Comparison of ENCODE assay signal across 20 cellular contexts in the genomic region with DNA sequence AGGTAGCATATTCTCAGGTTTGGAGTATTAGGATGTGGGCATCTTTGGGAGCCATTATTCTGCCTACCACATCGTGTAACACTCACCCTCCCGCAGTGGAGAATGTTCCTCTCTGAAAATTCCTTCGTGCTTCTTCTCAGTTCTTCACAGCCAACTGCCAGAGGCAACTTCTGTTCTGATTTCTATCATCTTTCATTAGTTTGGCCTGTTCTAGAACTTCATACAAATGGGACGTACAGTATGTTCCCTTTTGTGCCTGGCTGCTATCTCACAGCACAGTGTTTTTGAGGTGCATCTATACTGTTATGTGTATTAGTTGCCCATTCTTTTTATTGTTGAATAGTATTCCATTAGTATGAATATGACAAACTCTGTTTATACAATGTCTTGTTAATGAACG. TPM values are rescaled to one million over a fixed set of nuclear protein-coding genes. Genes with fewer than 3 reads are reported as not detected.
DNase-seq lines count a peak whose midpoint lies in the region; ATAC-seq and TF ChIP-seq lines count a peak whose summit lies in the region.
"Had no signal": no experiment of that assay in that cellular context is flagged by ENCODE, and none has a peak within 500 bp of the region (broad histone marks: within the 10 kb centered on the region; RNA-seq: fewer than 3 reads in every experiment).

No MANE protein-coding gene starts in this region.

- H3K9me3 ChIP-seq in breast epithelium (no peaks in the 10 kb centered on the region), mammary epithelial cell (replicated peaks; ENCODE audit: insufficient read depth, low read length) (no peaks in the 10 kb centered on the region), gastroesophageal sphincter (no peaks in the 10 kb centered on the region), stomach smooth muscle (ENCODE audit: control insufficient read depth in 2 of 2, low read length in 2 of 2) (no peaks in the 10 kb centered on the region)
- H3K9me3 ChIP-seq: BLaER1 treated with 17β-estradiol and CSF1 and Interleukin-3, amounts not matched to agents 10 nM and 100 nM had no signal

- H3K9ac ChIP-seq in mammary epithelial cell (ENCODE audit: insufficient read depth, low read length) (no peak overlapping the region), stomach smooth muscle (ENCODE audit: low read length in 2 of 2) (no peak overlapping the region)
- H3K9ac ChIP-seq: BLaER1 treated with 17β-estradiol and CSF1 and Interleukin-3, amounts not matched to agents 10 nM and 100 nM; GM23248 had no signal

- in situ Hi-C loops in mammary epithelial cell (cut with MboI; ENCODE audit: low sequenced_read_pairs in 2 of 2): no loop called here

- no TSS peak for BruUV-seq in mammary epithelial cell (replicated peaks; lab: Mats Ljungman, UMichigan)

- DNase-seq in breast epithelium (ENCODE audit: low spot score in 2 of 2) (peak in 1 of 2 donors; percentile 48), mammary epithelial cell (no peak), NOMO-1 treated with dmso at 0.1 percent for 144 hours (lab: John Stamatoyannopoulos, UW; ENCODE audit: unreplicated experiment) (no peak), SHP77 treated with DMSO at 0.1 percent for 48 hours (lab: John Stamatoyannopoulos, UW) (no peak)
- no peak for DNase-seq in stimulated activated naive CD8-positive, alpha-beta T cell treated with anti-CD3 and anti-CD28 coated beads, Interleukin-15, Interleukin-2, amounts not matched to agents 100 U/mL and 50 U/mL, for 24 hours
- DNase-seq: 8988T; ACHN; Calu3; CD4-positive, alpha-beta T cell; DMS 273 treated with DMSO at 0.1 percent for 48 hours; GM23248; IMR-90 had no signal

- CTCF ChIA-PET in mammary epithelial cell (lab: Charles Lee; ENCODE audit: low non-redundant PET): no interaction called here

- dilution Hi-C loops in mammary epithelial cell (cut with HindIII; ENCODE audit: low sequenced_read_pairs): no loop called here

- H3K4me1 ChIP-seq in breast epithelium (no peaks in the 10 kb centered on the region), mammary epithelial cell (ENCODE audit: insufficient read depth, low read length) (no peaks in the 10 kb centered on the region), gastroesophageal sphincter (peaks cover 0 to 29% (median 4%) of the 10 kb centered on the region in 3 donors), stomach smooth muscle (ENCODE audit: control insufficient read depth, insufficient read depth, low read length) (no peaks in the 10 kb centered on the region)

- H3K27me3 ChIP-seq in breast epithelium: no peaks in the 10 kb centered on the region
- H3K27me3 ChIP-seq in mammary epithelial cell (ENCODE audit: insufficient read depth, low read length): no peaks in the 10 kb centered on the region
- no peaks in the 10 kb centered on the region for H3K27me3 ChIP-seq in gastroesophageal sphincter
- no peaks in the 10 kb centered on the region for H3K27me3 ChIP-seq in stomach smooth muscle (ENCODE audit: control insufficient read depth in 1 of 2, insufficient read depth in 2 of 2, low read length in 2 of 2)
- H3K27me3 ChIP-seq: BLaER1 treated with 17β-estradiol and CSF1 and Interleukin-3, amounts not matched to agents 10 nM and 100 nM had no signal

- H3K4me3 ChIP-seq in breast epithelium: no peak overlapping the region
- H3K4me3 ChIP-seq in mammary epithelial cell (replicated peaks in 1 of 3; ENCODE audit: insufficient read depth in 1 of 3, low read depth in 2 of 3, low read length in 3 of 3): no peak overlapping the region
- H3K4me3 ChIP-seq in gastroesophageal sphincter: no peak overlapping the region
- H3K4me3 ChIP-seq in stomach smooth muscle (ENCODE audit: low read length in 2 of 2): no peak overlapping the region
- H3K4me3 ChIP-seq: BLaER1 treated with 17β-estradiol and CSF1 and Interleukin-3, amounts not matched to agents 10 nM and 100 nM; GM12878; GM23248 had no signal

- 5% methylated on average over 5 of the region's 5 CpGs for WGBS in mammary epithelial cell (ENCODE audit: low coverage, missing lambda C conversion rate)
- 36 to 49% methylated on average over 3 to 5 of the region's 5 CpGs for WGBS in gastroesophageal sphincter (ENCODE audit: low coverage in 1 of 2), 2 donors

- H3K27ac ChIP-seq in breast epithelium: peak overlapping the region; percentile 9 to 50
- no peak overlapping the region for H3K27ac ChIP-seq in mammary epithelial cell (ENCODE audit: insufficient read depth, low read depth, low read length)
- peak overlapping the region; percentile 84 to 88 (median 85) for H3K27ac ChIP-seq in gastroesophageal sphincter
- peak overlapping the region; percentile 56 for H3K27ac ChIP-seq in stomach smooth muscle (ENCODE audit: low read length)
- H3K27ac ChIP-seq: BLaER1 treated with 17β-estradiol and CSF1 and Interleukin-3, amounts not matched to agents 10 nM and 100 nM; GM23248 had no signal

- TF ChIP-seq CTCF in breast epithelium (IDR thresholded peaks at IDR 0.05) (no peak), mammary epithelial cell (conservative IDR thresholded peaks at IDR 0.05 in 1 of 2, IDR thresholded peaks at IDR 0.05 in 1 of 2; ENCODE audit: extremely low read depth in 1 of 2, insufficient read depth in 1 of 2, low read depth in 1 of 2, low read length in 2 of 2) (no peak), gastroesophageal sphincter (IDR thresholded peaks at IDR 0.05) (no peak)

- H2AFZ ChIP-seq in mammary epithelial cell (ENCODE audit: low read depth, low read length): no peak overlapping the region
- H2AFZ ChIP-seq: GM23248 had no signal

- H4K20me1 ChIP-seq in mammary epithelial cell (ENCODE audit: insufficient read depth, low read length): no peaks in the 10 kb centered on the region
- H4K20me1 ChIP-seq: BLaER1 treated with 17β-estradiol and CSF1 and Interleukin-3, amounts not matched to agents 10 nM and 100 nM had no signal

- peak; percentile 89 for ATAC-seq in gastroesophageal sphincter
- no peak for ATAC-seq in HG02884 (IDR thresholded peaks at IDR 0.05; ENCODE audit: unreplicated experiment)
- no peak for ATAC-seq in stimulated activated naive CD8-positive, alpha-beta T cell treated with anti-CD3 and anti-CD28 coated beads, Interleukin-15, Interleukin-2, amounts not matched to agents 100 U/mL and 50 U/mL, for 24 hours
- ATAC-seq: GM12878, HCT116 had no signal

- peak; percentile 87 for TF ChIP-seq EP300 in gastroesophageal sphincter (IDR thresholded peaks at IDR 0.05)

- H3K36me3 ChIP-seq in breast epithelium: no peaks in the 10 kb centered on the region
- H3K36me3 ChIP-seq in mammary epithelial cell (ENCODE audit: insufficient read depth, low read length): no peaks in the 10 kb centered on the region
- H3K36me3 ChIP-seq in gastroesophageal sphincter: no peaks in the 10 kb centered on the region
- no peaks in the 10 kb centered on the region for H3K36me3 ChIP-seq in stomach smooth muscle (ENCODE audit: control insufficient read depth in 2 of 2, insufficient read depth in 2 of 2, low read length in 2 of 2)
- H3K36me3 ChIP-seq: BLaER1 treated with 17β-estradiol and CSF1 and Interleukin-3, amounts not matched to agents 10 nM and 100 nM had no signal

- H3K79me2 ChIP-seq in mammary epithelial cell (ENCODE audit: insufficient read depth, low read length): no peaks in the 10 kb centered on the region

- H3K4me2 ChIP-seq in mammary epithelial cell (ENCODE audit: insufficient read depth, low read depth, low read length): no peak overlapping the region
- H3K4me2 ChIP-seq: BLaER1 treated with 17β-estradiol and CSF1 and Interleukin-3, amounts not matched to agents 10 nM and 100 nM had no signal

- TF ChIP-seq POLR2A in breast epithelium (IDR thresholded peaks at IDR 0.05) (no peak), gastroesophageal sphincter (IDR thresholded peaks at IDR 0.05) (no peak)

- intact Hi-C loops in breast epithelium (cut with DNase I; ENCODE audit: low total_unique reads) (no loop called here), mammary epithelial cell (cut with micrococcal nuclease) (no loop called here)

RNA-seq across cellular contexts. Expression of a gene that starts 8.9 kb away (rescaled TPM):
- total RNA-seq in breast epithelium (10 to 100 TPM in 2 of 3 donors, not detected in 1; 13.6 to 36.4 TPM), mammary epithelial cell (not detected), gastroesophageal sphincter (10 to 100 TPM in 2 of 4 donors, 1 to 10 TPM in 1, under 1 TPM in 1; 0.81 to 13.1 (median 8.6) TPM)
- polyA plus RNA-seq in mammary epithelial cell: not detected
- not detected for polyA minus RNA-seq in mammary epithelial cell
- total RNA-seq: Calu3; CD4-positive, alpha-beta T cell; Daoy; G401; GM23248; IMR-90 had no signal
- polyA plus RNA-seq: GM12878, GM23248, IMR-90 had no signal
